ENCODE assay signal across 29 cellular contexts in genomic region chr20:54938707-54939106, GRCh38.
"Had no signal": no experiment of that assay in that cellular context is flagged by ENCODE, and none has a peak within 500 bp of the region (broad histone marks: within the 10 kb centered on the region; RNA-seq: fewer than 3 reads in every experiment).

No MANE protein-coding gene starts in this region.

- H3K36me3 ChIP-seq: left ventricle myocardium inferior, lower lobe of right lung, neutrophil, pancreas, right atrium auricular region, thyroid gland, vagina had no signal

- H3K27ac ChIP-seq: coronary artery, left ventricle myocardium inferior, lower lobe of right lung, neutrophil, pancreas, right atrium auricular region, thyroid gland, vagina had no signal

- ATAC-seq: left colon; lower lobe of right lung; mucosa of descending colon; natural killer cell treated with Interleukin-12 subunit alpha and Interleukin-12 subunit beta and Interleukin-15 and Interleukin-18, amount 100 ng/mL, for 72 hours; pancreas; sciatic nerve; stimulated activated naive CD8-positive, alpha-beta T cell treated with anti-CD3 and anti-CD28 coated beads, Interleukin-15, amount 100 ng/mL, for 72 hours had no signal

- FAIRE-seq: endothelial cell of umbilical vein, frontal cortex, pancreas had no signal

- DNase-seq: dermis blood vessel endothelial cell; effector memory CD4-positive, alpha-beta T cell; hypothalamus; immature natural killer cell; islet precursor cell; kidney glomerular epithelial cell; left colon; left ventricle myocardium inferior; lower lobe of right lung; mucosa of descending colon; naive B cell; pancreas; stimulated activated CD4-positive, alpha-beta T cell treated with anti-CD3 and anti-CD28 coated beads, Interleukin-12 subunit alpha, Interleukin-12 subunit beta, amount 100 ng/mL, for 4 hours; stimulated activated CD4-positive, alpha-beta T cell treated with anti-CD3 and anti-CD28 coated beads, Interleukin-1b, Interleukin-23, amount 100 ng/mL, for 48 hours; stimulated activated CD4-positive, alpha-beta T cell treated with anti-CD3 and anti-CD28 coated beads, Interleukin-4, amount 100 ng/mL, for 1 hour; stimulated activated CD8-positive, alpha-beta memory T cell treated with anti-CD3 and anti-CD28 coated beads, Interleukin-4, amount 100 ng/mL, for 48 hours; stimulated activated naive CD4-positive, alpha-beta T cell; stimulated activated naive CD8-positive, alpha-beta T cell treated with anti-CD3 and anti-CD28 coated beads, Interleukin-15, amount 100 ng/mL, for 72 hours; thyroid gland; trophoblast cell had no signal

- H3K27me3 ChIP-seq: neutrophil, pancreas, right atrium auricular region, thyroid gland, vagina had no signal

- H3K4me3 ChIP-seq: coronary artery, left ventricle myocardium inferior, lower lobe of right lung, mucosa of descending colon, pancreas, right atrium auricular region, smooth muscle cell, thyroid gland, vagina had no signal

- H3K4me1 ChIP-seq: left ventricle myocardium inferior, lower lobe of right lung, pancreas, right atrium auricular region, thyroid gland, vagina had no signal

- H3K9me3 ChIP-seq: left ventricle myocardium inferior, lower lobe of right lung, mucosa of descending colon, neutrophil, pancreas, right atrium auricular region, thyroid gland, vagina had no signal
